8 cellular contexts compared by ENCODE assay signal in the genomic region with DNA sequence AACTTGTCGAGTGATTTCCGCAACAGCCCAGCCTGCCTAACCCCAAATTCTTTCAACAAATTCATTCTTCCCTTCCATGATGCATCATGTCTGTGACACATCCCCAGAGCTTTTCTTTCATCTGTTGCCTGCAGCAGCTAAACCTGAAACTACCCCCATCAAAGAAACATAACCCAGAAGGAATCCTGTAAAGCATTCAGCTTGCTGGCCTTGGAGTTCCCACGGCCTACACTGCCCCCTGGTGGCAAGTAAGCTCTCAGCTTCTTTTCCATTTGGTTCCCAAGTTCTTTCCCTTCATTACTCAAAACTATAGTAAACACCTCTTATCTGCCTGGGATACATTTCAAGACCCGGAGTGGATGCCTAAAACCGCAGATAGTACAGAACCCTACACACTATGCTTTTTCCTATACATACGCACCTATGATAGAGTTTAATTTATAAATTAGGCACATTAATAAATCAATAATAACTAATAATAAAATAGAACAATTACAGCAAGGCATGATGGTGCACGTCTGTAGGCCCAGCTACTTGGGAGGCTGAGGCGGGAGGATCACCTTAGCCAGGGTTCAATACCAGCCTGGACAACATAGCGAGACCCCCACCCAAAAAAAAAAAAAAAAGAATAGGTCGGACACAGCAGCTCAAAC. TPM values are rescaled to one million over a fixed set of nuclear protein-coding genes. Genes with fewer than 3 reads are reported as not detected.
A peak's percentile ranks its signal among the peaks of the same experiment; 100 is the strongest.
DNase-seq lines count a peak whose midpoint lies in the region; ATAC-seq and TF ChIP-seq lines count a peak whose summit lies in the region.

No MANE protein-coding gene starts in this region.

- no peak overlapping the region for H2BK120ac ChIP-seq in IMR-90 (ENCODE audit: low read depth, low read length)

- H3K9ac ChIP-seq in IMR-90 (ENCODE audit: low read depth, low read length), result no peak overlapping the region

- no peak overlapping the region for H2BK5ac ChIP-seq in IMR-90 (ENCODE audit: low read depth, low read length, poor library complexity, severe bottlenecking)

- in situ Hi-C loops in IMR-90 (cut with MboI; ENCODE audit: low sequenced_read_pairs), result loop anchor here (5.0 to 10.0 kb wide), 2 partner anchors 72 to 415 kb away; no protein-coding TSS in a partner anchor

- POLR2A ChIA-PET in IMR-90 (lab: Charles Lee; ENCODE audit: unreplicated experiment), result interaction anchor here (1.0 kb wide), 1 partner anchor 73 kb away, joined by 13 read pairs; no protein-coding TSS in a partner anchor

- H3K4ac ChIP-seq in IMR-90 (ENCODE audit: low read depth, low read length), result no peak overlapping the region

- H3K27ac ChIP-seq in IMR-90 (ENCODE audit: insufficient read depth, low read length), result no peak overlapping the region

- H3K18ac ChIP-seq in IMR-90 (ENCODE audit: low read depth, low read length), result no peak overlapping the region

- H2BK15ac ChIP-seq in IMR-90 (ENCODE audit: low read depth, low read length), result no peak overlapping the region

- H3K4me1 ChIP-seq in IMR-90 (ENCODE audit: control insufficient read depth, insufficient read depth, low read length), result no peaks in the 10 kb centered on the region

- no peak overlapping the region for H3K4me2 ChIP-seq in IMR-90 (ENCODE audit: low read depth, low read length)

- H2AK9ac ChIP-seq in IMR-90 (replicated peaks; ENCODE audit: low read depth, low read length, poor library complexity), result peak overlapping the region; percentile 66

- peaks cover 3% of the 10 kb centered on the region for H3K36me3 ChIP-seq in IMR-90 (ENCODE audit: control insufficient read depth, insufficient read depth, low read length)

- peak overlapping the region; percentile 71 for H2AFZ ChIP-seq in IMR-90 (replicated peaks; ENCODE audit: low read length, poor library complexity)

- DNase-seq in COLO668 (lab: John Stamatoyannopoulos, UW; ENCODE audit: unreplicated experiment) (peak; percentile 80), IMR-90 (peak; percentile 97), NOMO-1 treated with dmso at 0.1 percent for 144 hours (lab: John Stamatoyannopoulos, UW; ENCODE audit: unreplicated experiment) (peak; percentile 68), epithelial cell of esophagus (ENCODE audit: low read depth) (peak; percentile 99), myocyte (ENCODE audit: low read depth) (peak; percentile 89)
- peak; percentile 68 for DNase-seq in activated CD8-positive, alpha-beta memory T cell treated with anti-CD3 and anti-CD28 coated beads, Interleukin-2, amount 50 U/mL, for 1 hour (ENCODE audit: extremely low read depth)
- peak; percentile 37 to 75 for DNase-seq in stimulated activated CD8-positive, alpha-beta memory T cell treated with anti-CD3 and anti-CD28 coated beads, Interleukin-7, amount 100 ng/mL, for 48 hours (ENCODE audit: extremely low read depth in 1 of 2, low read depth in 1 of 2)

- H3K23ac ChIP-seq in IMR-90 (ENCODE audit: low read depth, low read length), result no peak overlapping the region

- no peak for TF ChIP-seq POLR2A in IMR-90 (IDR thresholded peaks at IDR 0.05; ENCODE audit: low read depth, low read length)

- no peaks in the 10 kb centered on the region for H3K9me3 ChIP-seq in IMR-90 (ENCODE audit: control insufficient read depth, insufficient read depth, low read length)

- TF ChIP-seq RAD21 in IMR-90 (IDR thresholded peaks at IDR 0.05; ENCODE audit: low read length), result peak; percentile 98

- no peak overlapping the region for H4K8ac ChIP-seq in IMR-90 (ENCODE audit: low read depth in 2 of 2, low read length in 2 of 2)

- CTCF ChIA-PET in IMR-90 (lab: Yijun Ruan, JAX), result interaction anchor here (0.5 to 3.0 kb wide), 12 partner anchors 9 to 818 kb away, joined by 3 to 23 read pairs (median 6); a partner anchor contains a TSS

- H3K4me3 ChIP-seq in IMR-90 (ENCODE audit: insufficient read depth, low read depth, low read length), result no peak overlapping the region
- H3K4me3 ChIP-seq in epithelial cell of esophagus (ENCODE audit: low read length), result no peak overlapping the region

- ATAC-seq in IMR-90 (ENCODE audit: low read depth) (peak; percentile 91), HG02642 (IDR thresholded peaks at IDR 0.05; ENCODE audit: poor library complexity, unreplicated experiment) (no peak)

- H2BK20ac ChIP-seq in IMR-90 (ENCODE audit: low read depth, low read length), result no peak overlapping the region

- dilution Hi-C loops in IMR-90 (cut with HindIII; ENCODE audit: low sequenced_read_pairs, unreplicated experiment), result no loop called here

- no peaks in the 10 kb centered on the region for H3K27me3 ChIP-seq in IMR-90 (ENCODE audit: control insufficient read depth, insufficient read depth, low read length)

- intact Hi-C loops in IMR-90 (cut with micrococcal nuclease), result loop anchor here (1.0 kb wide), 2 partner anchors 72 to 415 kb away; no protein-coding TSS in a partner anchor

- H2AK5ac ChIP-seq in IMR-90 (ENCODE audit: low read depth, low read length), result no peak overlapping the region

- TF ChIP-seq CTCF in IMR-90 (conservative IDR thresholded peaks at IDR 0.05; ENCODE audit: low read depth, low read length) (peak; percentile 98), epithelial cell of esophagus (IDR thresholded peaks at IDR 0.05; ENCODE audit: insufficient read depth, low read depth, low read length, missing control alignments) (peak; percentile 90)

- no peak overlapping the region for H3K14ac ChIP-seq in IMR-90 (replicated peaks; ENCODE audit: low read depth, low read length)

- no peaks in the 10 kb centered on the region for H4K20me1 ChIP-seq in IMR-90 (ENCODE audit: insufficient read depth, low read length)

- H4K5ac ChIP-seq in IMR-90 (ENCODE audit: low read depth, low read length), result no peak overlapping the region

- H3K79me1 ChIP-seq in IMR-90 (ENCODE audit: low read depth in 1 of 2, low read length in 2 of 2), result peaks cover 21 to 54% of the 10 kb centered on the region in 2 experiments

- 80% methylated on average over 1 of the region's 10 CpGs; no CpG with 5 or more reads in 1 of the 2 experiments for WGBS in IMR-90 (ENCODE audit: extremely low coverage in 2 of 2, insufficient read length in 1 of 2), 2 experiments

- BruUV-seq in IMR-90 (replicated peaks; lab: Mats Ljungman, UMichigan), result no TSS peak

- H3K56ac ChIP-seq in IMR-90 (ENCODE audit: extremely low read depth, insufficient read depth, low read length), result no peak overlapping the region

- no peak overlapping the region for H4K91ac ChIP-seq in IMR-90 (ENCODE audit: insufficient read depth, low read depth, low read length)

- peaks cover 7% of the 10 kb centered on the region for H3K9me1 ChIP-seq in IMR-90 (ENCODE audit: insufficient read depth, low read length)

TF ChIP-seq in IMR-90, 13 proteins besides CTCF, POLR2A, EP300 and RAD21:
- TF ChIP-seq NFE2L2 (IDR thresholded peaks at IDR 0.05; ENCODE audit: low read depth, low read length), result no peak
- TF ChIP-seq CHD1 (IDR thresholded peaks at IDR 0.05; ENCODE audit: low read depth, low read length), result no peak
- peak; percentile 98 for TF ChIP-seq SMC3 (IDR thresholded peaks at IDR 0.05; ENCODE audit: low read depth, low read length)
- 0 out of 2 replicates have a peak, but pooled peaks have one; percentile 36 for TF ChIP-seq BHLHE40 (IDR thresholded peaks at IDR 0.05; ENCODE audit: low read depth, low read length)
- TF ChIP-seq MAZ (IDR thresholded peaks at IDR 0.05; ENCODE audit: borderline replicate concordance, low read depth, low read length), result peak; percentile 22; the same call in 1 of the 2 replicates
- TF ChIP-seq, protein P1, sequence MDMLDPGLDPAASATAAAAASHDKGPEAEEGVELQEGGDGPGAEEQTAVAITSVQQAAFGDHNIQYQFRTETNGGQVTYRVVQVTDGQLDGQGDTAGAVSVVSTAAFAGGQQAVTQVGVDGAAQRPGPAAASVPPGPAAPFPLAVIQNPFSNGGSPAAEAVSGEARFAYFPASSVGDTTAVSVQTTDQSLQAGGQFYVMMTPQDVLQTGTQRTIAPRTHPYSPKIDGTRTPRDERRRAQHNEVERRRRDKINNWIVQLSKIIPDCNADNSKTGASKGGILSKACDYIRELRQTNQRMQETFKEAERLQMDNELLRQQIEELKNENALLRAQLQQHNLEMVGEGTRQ (IDR thresholded peaks at IDR 0.05; ENCODE audit: low read depth, low read length), result no peak
- TF ChIP-seq RFX5 (IDR thresholded peaks at IDR 0.05; ENCODE audit: low read depth, low read length), result no peak
- TF ChIP-seq RCOR1 (IDR thresholded peaks at IDR 0.05; ENCODE audit: insufficient replicate concordance, low read length), result peak; percentile 59
TF ChIP-seq in IMR-90: peak in this region for 4.

RNA-seq across cellular contexts. Expression of a gene that starts 7.4 kb away (rescaled TPM):
- total RNA-seq in IMR-90 (2012; rRNA removed) (141 and 161 TPM in 2 replicates), myocyte (17.6 and 19.8 TPM in 2 replicates)
- polyA plus RNA-seq in IMR-90 (2012; rRNA removed), result 233 and 249 TPM in 2 replicates
- 116 and 285 TPM in 2 replicates for polyA plus RNA-seq in IMR-90 (2012; cell fraction: cytosol; rRNA removed)
- polyA plus RNA-seq in IMR-90 (2012; cell fraction: nucleus; rRNA removed; ENCODE audit: low replicate concordance), result 66.3 and 168 TPM in 2 replicates
- polyA plus RNA-seq in myocyte (2012), result 42.6 TPM

RNA-seq across cellular contexts. Expression of a gene that starts 13.4 kb away (rescaled TPM):
- total RNA-seq in IMR-90 (2012; rRNA removed) (not detected in 2 replicates), myocyte (not detected in 2 replicates)
- polyA plus RNA-seq in IMR-90 (2012; rRNA removed), result 0.77 and 0.87 TPM in 2 replicates
- polyA plus RNA-seq in IMR-90 (2012; cell fraction: cytosol; rRNA removed), result 0.60 and 1.3 TPM in 2 replicates
- polyA plus RNA-seq in IMR-90 (2012; cell fraction: nucleus; rRNA removed; ENCODE audit: low replicate concordance), result 1.1 and 1.6 TPM in 2 replicates
- polyA plus RNA-seq in myocyte (2012), result 4.1 TPM

RNA-seq across cellular contexts. Expression of a gene that starts 15.0 kb away (rescaled TPM):
- 2.9 and 3.3 TPM in 2 replicates for total RNA-seq in IMR-90 (2012; rRNA removed)
- polyA plus RNA-seq in IMR-90 (2012; rRNA removed), result 10.6 and 12.4 TPM in 2 replicates
- 9.0 and 10.1 TPM in 2 replicates for polyA plus RNA-seq in IMR-90 (2012; cell fraction: cytosol; rRNA removed)
- 34.5 and 54.5 TPM in 2 replicates for polyA plus RNA-seq in IMR-90 (2012; cell fraction: nucleus; rRNA removed; ENCODE audit: low replicate concordance)
- total RNA-seq in myocyte, result 7.8 and 15.7 TPM in 2 replicates
- polyA plus RNA-seq in myocyte (2012), result 5.6 TPM

RNA-seq across cellular contexts. Expression of a gene that starts 54.2 kb away (rescaled TPM):
- total RNA-seq in IMR-90 (2012; rRNA removed), result 0.18 TPM in 1 of 2 replicates, not detected in the other
- polyA plus RNA-seq in IMR-90 (2012; rRNA removed), result 1.1 TPM in 2 replicates
- 1.4 and 2.7 TPM in 2 replicates for polyA plus RNA-seq in IMR-90 (2012; cell fraction: cytosol; rRNA removed)
- 9.0 and 9.4 TPM in 2 replicates for polyA plus RNA-seq in IMR-90 (2012; cell fraction: nucleus; rRNA removed; ENCODE audit: low replicate concordance)
- total RNA-seq in myocyte, result 0.21 and 0.37 TPM in 2 replicates
- 0.20 TPM for polyA plus RNA-seq in myocyte (2012)

RNA-seq across cellular contexts. Expression of a gene that starts 55.8 kb away (rescaled TPM):
- total RNA-seq in IMR-90 (2012; rRNA removed), result 12.2 and 12.5 TPM in 2 replicates
- polyA plus RNA-seq in IMR-90 (2012; rRNA removed), result 21.3 and 25.9 TPM in 2 replicates
- 18.9 and 21.7 TPM in 2 replicates for polyA plus RNA-seq in IMR-90 (2012; cell fraction: cytosol; rRNA removed)
- polyA plus RNA-seq in IMR-90 (2012; cell fraction: nucleus; rRNA removed; ENCODE audit: low replicate concordance), result 14.3 and 17.2 TPM in 2 replicates
- total RNA-seq in myocyte, result 29.2 and 32.1 TPM in 2 replicates
- polyA plus RNA-seq in myocyte (2012), result 27.2 TPM
